8 cellular contexts compared by ENCODE assay signal in genomic region chr19:7916908-7917291, GRCh38. TPM values are rescaled to one million over a fixed set of nuclear protein-coding genes. Genes with fewer than 3 reads are reported as not detected.
DNase-seq lines count a peak whose midpoint lies in the region; ATAC-seq and TF ChIP-seq lines count a peak whose summit lies in the region.

No MANE protein-coding gene starts in this region.

- no peak for TF ChIP-seq CTCF in heart right ventricle (IDR thresholded peaks at IDR 0.05)
- TF ChIP-seq CTCF in left lung (IDR thresholded peaks at IDR 0.05): no peak
- TF ChIP-seq CTCF in vagina (IDR thresholded peaks at IDR 0.05): no peak

- no peak for DNase-seq in heart right ventricle
- no peak for DNase-seq in left cardiac atrium
- DNase-seq in activated naive CD8-positive, alpha-beta T cell treated with anti-CD3 and anti-CD28 coated beads, Interleukin-2, amount 10 ng/mL, durations not matched to agents 7 days and 5 days: no peak
- no peak for DNase-seq in left lung
- DNase-seq in vagina (ENCODE audit: extremely low spot score in 2 of 2): no peak
- DNase-seq in superior temporal gyrus (ENCODE audit: extremely low spot score): no peak
- DNase-seq in T-helper 9 cell: no peak
- no peak for DNase-seq in GOT3 (lab: John Stamatoyannopoulos, UW)

- H3K27ac Mint-ChIP-seq in activated naive CD8-positive, alpha-beta T cell treated with anti-CD3 and anti-CD28 coated beads, Interleukin-2, amount 10 ng/mL, durations not matched to agents 7 days and 5 days: peak overlapping the region; percentile 56

- no peak for ATAC-seq in heart right ventricle
- no peak for ATAC-seq in left cardiac atrium
- no peak for ATAC-seq in activated naive CD8-positive, alpha-beta T cell treated with anti-CD3 and anti-CD28 coated beads, Interleukin-2, amount 10 ng/mL, durations not matched to agents 7 days and 5 days (ENCODE audit: low read depth)
- no peak for ATAC-seq in left lung

- H3K27me3 Mint-ChIP-seq in activated naive CD8-positive, alpha-beta T cell treated with anti-CD3 and anti-CD28 coated beads, Interleukin-2, amount 10 ng/mL, durations not matched to agents 7 days and 5 days: peaks cover 43% of the 10 kb centered on the region

- H3K4me3 ChIP-seq in heart right ventricle (peak overlapping the region in 8 of 10 donors; percentile 21 to 49 (median 38)), left lung (peak overlapping the region; percentile 15 to 33), vagina (peak overlapping the region; percentile 41 to 48)

- H3K9me3 ChIP-seq in heart right ventricle (no peaks in the 10 kb centered on the region), left lung (no peaks in the 10 kb centered on the region), vagina (no peaks in the 10 kb centered on the region)

- POLR2A ChIA-PET in activated naive CD8-positive, alpha-beta T cell treated with anti-CD3 and anti-CD28 coated beads, Interleukin-2, amount 10 ng/mL, durations not matched to agents 7 days and 5 days (lab: Charles Lee): interaction anchor here (0.9 kb wide), 1 partner anchor 13 kb away, joined by 4 read pairs; the partner anchor contains the start of gene MAP2K7

- peaks cover 11 to 56% (median 51%) of the 10 kb centered on the region in 7 donors for H3K27me3 ChIP-seq in heart right ventricle
- H3K27me3 ChIP-seq in left lung: peaks cover 42 to 62% of the 10 kb centered on the region in 2 donors
- no peaks in the 10 kb centered on the region for H3K27me3 ChIP-seq in vagina

- H3K4me3 Mint-ChIP-seq in activated naive CD8-positive, alpha-beta T cell treated with anti-CD3 and anti-CD28 coated beads, Interleukin-2, amount 10 ng/mL, durations not matched to agents 7 days and 5 days: peak overlapping the region; percentile 78

- WGBS in heart right ventricle, 2 donors: 3 to 4% methylated on average over 25 of the region's 25 CpGs

- no peak for TF ChIP-seq POLR2A in vagina (IDR thresholded peaks at IDR 0.05)

- H3K4me1 ChIP-seq in heart right ventricle (peaks cover 12 to 57% (median 39%) of the 10 kb centered on the region in 9 donors), left lung (peaks cover 27 to 56% of the 10 kb centered on the region in 2 donors), vagina (peaks cover 56% of the 10 kb centered on the region)

- peaks cover 20% of the 10 kb centered on the region for H3K4me1 Mint-ChIP-seq in activated naive CD8-positive, alpha-beta T cell treated with anti-CD3 and anti-CD28 coated beads, Interleukin-2, amount 10 ng/mL, durations not matched to agents 7 days and 5 days

- peak overlapping the region in 7 of 10 donors; percentile 26 to 78 (median 56) for H3K27ac ChIP-seq in heart right ventricle
- no peak overlapping the region for H3K27ac ChIP-seq in left lung
- H3K27ac ChIP-seq in vagina: peak overlapping the region; percentile 63

- no peaks in the 10 kb centered on the region for H3K9me3 Mint-ChIP-seq in activated naive CD8-positive, alpha-beta T cell treated with anti-CD3 and anti-CD28 coated beads, Interleukin-2, amount 10 ng/mL, durations not matched to agents 7 days and 5 days

- H3K36me3 Mint-ChIP-seq in activated naive CD8-positive, alpha-beta T cell treated with anti-CD3 and anti-CD28 coated beads, Interleukin-2, amount 10 ng/mL, durations not matched to agents 7 days and 5 days: peaks cover 6% of the 10 kb centered on the region

- H3K36me3 ChIP-seq in heart right ventricle (peaks cover 4 to 23% (median 11%) of the 10 kb centered on the region in 9 donors), left lung (peaks cover 0 to 25% of the 10 kb centered on the region in 2 donors), vagina (peaks cover 0 to 22% of the 10 kb centered on the region in 2 donors)

- intact Hi-C loops in heart right ventricle (cut with DNase I) (no loop called here), left cardiac atrium (cut with DNase I) (no loop called here), left lung (cut with DNase I) (no loop called here), vagina (cut with DNase I) (loop anchor here (10.0 kb wide), 1 partner anchor 88 kb away; the partner anchor contains the start of gene ELAVL1)

RNA-seq across cellular contexts. Expression of gene TGFBR3L, which starts 2.3 kb away (rescaled TPM):
- total RNA-seq in heart right ventricle (10 to 100 TPM in 2 of 10 donors, 1 to 10 TPM in 8; 1.1 to 11.6 (median 4.7) TPM), left cardiac atrium (10 to 100 TPM in 1 of 2 donors, 1 to 10 TPM in 1; 9.7 to 13.6 TPM), left lung (under 1 TPM; 0.29 to 0.55 TPM), vagina (1.5 TPM)
- 1 to 10 TPM; 1.9 to 2.3 TPM for polyA plus RNA-seq in heart right ventricle
- 1 to 10 TPM; 2.2 to 3.6 TPM for total RNA-seq in activated naive CD8-positive, alpha-beta T cell treated with anti-CD3 and anti-CD28 coated beads, Interleukin-2, amount 10 ng/mL, durations not matched to agents 7 days and 5 days

RNA-seq across cellular contexts. Expression of gene SNAPC2, which starts 3.2 kb away (rescaled TPM):
- total RNA-seq in heart right ventricle (10 to 100 TPM in 3 of 10 donors, 1 to 10 TPM in 7; 5.7 to 12.9 (median 9.5) TPM), left cardiac atrium (10 to 100 TPM in 1 of 2 donors, 1 to 10 TPM in 1; 9.6 to 13.9 TPM), left lung (10 to 100 TPM; 15.2 to 20.5 TPM), vagina (17.4 TPM)
- 10 to 100 TPM in 1 of 2 donors, 1 to 10 TPM in 1; 7.3 to 26.1 TPM for polyA plus RNA-seq in heart right ventricle
- total RNA-seq in activated naive CD8-positive, alpha-beta T cell treated with anti-CD3 and anti-CD28 coated beads, Interleukin-2, amount 10 ng/mL, durations not matched to agents 7 days and 5 days: 10 to 100 TPM; 18.3 to 20.7 TPM

RNA-seq across cellular contexts. Expression of gene CTXN1, which starts 9.0 kb away (rescaled TPM):
- total RNA-seq in heart right ventricle: under 1 TPM in 6 of 10 donors, not detected in 4; 0.18 to 0.44 (median 0.24) TPM
- under 1 TPM in 1 of 2 donors, not detected in 1; 0.74 TPM for polyA plus RNA-seq in heart right ventricle
- under 1 TPM; 0.91 to 0.97 TPM for total RNA-seq in left cardiac atrium
- total RNA-seq in activated naive CD8-positive, alpha-beta T cell treated with anti-CD3 and anti-CD28 coated beads, Interleukin-2, amount 10 ng/mL, durations not matched to agents 7 days and 5 days: not detected
- 1 to 10 TPM; 6.5 to 8.5 TPM for total RNA-seq in left lung
- 14.2 TPM for total RNA-seq in vagina

RNA-seq across cellular contexts. Expression of gene MAP2K7, which starts 13.2 kb away (rescaled TPM):
- total RNA-seq in heart right ventricle (10 to 100 TPM; 21.3 to 32.5 (median 24.6) TPM), left cardiac atrium (10 to 100 TPM; 24.3 to 25.8 TPM), left lung (10 to 100 TPM; 30.5 to 31.1 TPM), vagina (26.8 TPM)
- polyA plus RNA-seq in heart right ventricle: 10 to 100 TPM; 13.1 to 53.8 TPM
- 10 to 100 TPM; 46.8 to 46.9 TPM for total RNA-seq in activated naive CD8-positive, alpha-beta T cell treated with anti-CD3 and anti-CD28 coated beads, Interleukin-2, amount 10 ng/mL, durations not matched to agents 7 days and 5 days

RNA-seq across cellular contexts. Expression of gene TIMM44, which starts 26.6 kb away (rescaled TPM):
- total RNA-seq in heart right ventricle: 10 to 100 TPM; 54.9 to 97.5 (median 71.4) TPM
- 100 to 1,000 TPM; 110 to 188 TPM for polyA plus RNA-seq in heart right ventricle
- 10 to 100 TPM; 70.6 to 73.8 TPM for total RNA-seq in left cardiac atrium
- total RNA-seq in activated naive CD8-positive, alpha-beta T cell treated with anti-CD3 and anti-CD28 coated beads, Interleukin-2, amount 10 ng/mL, durations not matched to agents 7 days and 5 days: 10 to 100 TPM; 66.6 to 67.8 TPM
- total RNA-seq in left lung: 10 to 100 TPM; 42.2 to 52.1 TPM
- 76.1 TPM for total RNA-seq in vagina

Comparison
In these comparisons a context has a peak if more than half of its experiments do, and no peak if none do; other contexts are left out.
1. H3K27ac ChIP-seq: peak in heart right ventricle (7 of 10) and vagina (single experiment); none in left lung (0 of 2).
2. Peak in every context shown above with its lines, with median percentiles within 50 percentile points of each other: H3K4me3 ChIP-seq.